ENCODE assay signal across 8 cellular contexts in the genomic region with DNA sequence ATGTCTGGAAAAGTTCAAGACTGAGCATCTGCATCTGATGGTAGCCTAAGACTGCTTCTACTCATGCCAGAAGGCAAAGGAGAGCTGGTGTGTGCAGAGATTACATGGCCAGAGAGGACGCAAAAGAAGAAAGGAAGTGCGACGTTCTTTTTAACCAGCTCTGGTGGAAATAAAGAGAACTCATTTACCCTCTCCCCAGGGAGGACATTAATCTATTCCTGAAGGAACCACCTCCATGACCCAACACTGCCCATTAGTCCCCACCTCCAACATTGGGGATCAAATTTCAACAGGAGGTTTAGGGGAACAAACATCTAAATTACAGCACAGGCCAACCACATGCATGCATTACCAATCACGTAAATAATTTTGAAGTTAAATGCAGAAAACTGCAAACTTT. TPM values are rescaled to one million over a fixed set of nuclear protein-coding genes. Genes with fewer than 3 reads are reported as not detected.
DNase-seq lines count a peak whose midpoint lies in the region; ATAC-seq, FAIRE-seq and TF ChIP-seq lines count a peak whose summit lies in the region.

No MANE protein-coding gene starts in this region.

- BruUV-seq in HCT116 (replicated peaks; lab: Mats Ljungman, UMichigan) (no TSS peak), HepG2 (replicated peaks; lab: Mats Ljungman, UMichigan) (no TSS peak)

- CTCF ChIA-PET in HCT116 (lab: Charles Lee) (interaction anchor here (3.1 kb wide), 1 partner anchor 153 kb away, joined by 10 read pairs; no protein-coding TSS in a partner anchor), HepG2 (lab: Yijun Ruan, JAX; ENCODE audit: low intra/inter-chr PET ratio, low total read pairs) (no interaction called here)

- RAD21 ChIA-PET in HCT116 (lab: Charles Lee; ENCODE audit: low non-redundant PET in 1 of 2, low total read pairs in 2 of 2, uncharacterized antibody in 2 of 2, unreplicated experiment in 2 of 2): no interaction called here

- peak overlapping the region; percentile 95 for H3K4me3 Mint-ChIP-seq in activated T-helper 2 cell treated with anti-CD3 and anti-CD28 coated beads, Interferon-gamma antibody, Interleukin-2, Interleukin-4, amounts not matched to agents 10 μg/mL and 5 μg/mL and 100 μg/mL, durations not matched to agents 14 hours and 24 hours and 36 hours (ENCODE audit: low read depth)

- no peak for TF ChIP-seq CTCF in HCT116 (IDR thresholded peaks at IDR 0.05 in 2 of 3, conservative IDR thresholded peaks at IDR 0.05 in 1 of 3; ENCODE audit: borderline replicate concordance in 1 of 3, insufficient read depth in 1 of 3, low read depth in 2 of 3, low read length in 2 of 3)
- no peak for TF ChIP-seq CTCF in HepG2 (CRISPR knock-in tag; IDR thresholded peaks at IDR 0.05)

- no peak overlapping the region for H3K9ac ChIP-seq in HCT116 (ENCODE audit: low read length)
- H3K9ac ChIP-seq in HepG2 (ENCODE audit: insufficient read depth, low read depth, low read length): peak overlapping the region; percentile 75; the same call in 1 of the 2 replicates

- peak overlapping the region; percentile 98 for H3K27ac Mint-ChIP-seq in activated T-helper 2 cell treated with anti-CD3 and anti-CD28 coated beads, Interferon-gamma antibody, Interleukin-2, Interleukin-4, amounts not matched to agents 10 μg/mL and 5 μg/mL and 100 μg/mL, durations not matched to agents 14 hours and 24 hours and 36 hours

- H3K27me3 ChIP-seq in ACC112 (ENCODE audit: insufficient read depth, low read length): no peaks in the 10 kb centered on the region
- no peaks in the 10 kb centered on the region for H3K27me3 ChIP-seq in HCT116 (ENCODE audit: insufficient read depth, low read length)
- H3K27me3 ChIP-seq in HepG2 (ENCODE audit: control insufficient read depth in 1 of 2, insufficient read depth in 2 of 2, low read length in 2 of 2): no peaks in the 10 kb centered on the region; a peak in 1 of 5 replicates

- 85% methylated on average over 4 of the region's 4 CpGs for WGBS in HepG2 (ENCODE audit: low lambda C conversion rate)

- H3K9me2 ChIP-seq in HCT116 (ENCODE audit: insufficient read depth): no peaks in the 10 kb centered on the region

- H3K36me3 ChIP-seq in ACC112 (ENCODE audit: insufficient read depth, low read length) (0 out of 2 replicates have a peak, but pooled peaks cover under 1% of the 10 kb centered on the region), HCT116 (ENCODE audit: control insufficient read depth in 1 of 2, insufficient read depth in 2 of 2, low read length in 2 of 2) (no peaks in the 10 kb centered on the region), HepG2 (replicated peaks in 1 of 2; ENCODE audit: control insufficient read depth in 1 of 2, insufficient read depth in 2 of 2, low read length in 2 of 2) (no peaks in the 10 kb centered on the region)

- H3K9me3 ChIP-seq in HCT116 (ENCODE audit: control insufficient read depth in 1 of 2, insufficient read depth in 1 of 2, low read depth in 1 of 2, low read length in 2 of 2): no peaks in the 10 kb centered on the region
- no peaks in the 10 kb centered on the region for H3K9me3 ChIP-seq in HepG2 (ENCODE audit: low read length)

- H3K4me1 ChIP-seq in ACC112 (ENCODE audit: control insufficient read depth, insufficient read depth, low read length, unreplicated experiment) (peaks cover 8% of the 10 kb centered on the region), HCT116 (ENCODE audit: control insufficient read depth in 1 of 2, insufficient read depth in 2 of 2, low read length in 2 of 2) (peaks cover 9 to 20% of the 10 kb centered on the region in 2 experiments; a peak in 3 of 4 replicates), HepG2 (ENCODE audit: insufficient read depth, low read length) (peaks cover 14% of the 10 kb centered on the region)

- TF ChIP-seq POLR2A in HCT116 (IDR thresholded peaks at IDR 0.05; ENCODE audit: borderline replicate concordance, extremely low read depth, insufficient read depth, insufficient read length): no peak
- TF ChIP-seq POLR2A in HepG2 (IDR thresholded peaks at IDR 0.05; ENCODE audit: insufficient read depth in 1 of 2, low read depth in 2 of 2, low read length in 2 of 2): no peak

- peaks cover 35% of the 10 kb centered on the region for H3K79me2 ChIP-seq in ACC112 (ENCODE audit: control insufficient read depth, insufficient read depth, low read length, unreplicated experiment)
- peaks cover 38% of the 10 kb centered on the region for H3K79me2 ChIP-seq in HCT116 (ENCODE audit: insufficient read depth, low read length)
- peaks cover 32% of the 10 kb centered on the region for H3K79me2 ChIP-seq in HepG2 (ENCODE audit: insufficient read depth, low read length)

- POLR2A ChIA-PET in HCT116 (lab: Charles Lee): interaction anchor here (2.1 kb wide), 1 partner anchor 9 kb away, joined by 13 read pairs; no protein-coding TSS in a partner anchor
- POLR2A ChIA-PET in HepG2 (lab: Yijun Ruan, JAX): interaction anchor here (2.1 to 3.3 kb wide), 2 partner anchors 9 to 108 kb away, joined by 16 to 39 read pairs; partner anchors contain the start of gene STAG1

- H3K36me3 Mint-ChIP-seq in activated T-helper 2 cell treated with anti-CD3 and anti-CD28 coated beads, Interferon-gamma antibody, Interleukin-2, Interleukin-4, amounts not matched to agents 10 μg/mL and 5 μg/mL and 100 μg/mL, durations not matched to agents 14 hours and 24 hours and 36 hours (ENCODE audit: low read depth): peaks cover 40% of the 10 kb centered on the region

- H3K27ac ChIP-seq in ACC112 (ENCODE audit: low read depth, low read length): no peak overlapping the region
- H3K27ac ChIP-seq in HCT116 (ENCODE audit: low read depth, low read length): no peak overlapping the region
- H3K27ac ChIP-seq in HepG2 (ENCODE audit: extremely low read length, insufficient read depth, low read length): no peak overlapping the region

- in situ Hi-C loops in HepG2 (cut with HindIII; ENCODE audit: extremely low pct_ligation_motif_present, low pct_unique_long_range_greater_than_20kb): no loop called here

- no peak for FAIRE-seq in HepG2 (lab: Jason Lieb, UNC)

- H3K27me3 Mint-ChIP-seq in activated T-helper 2 cell treated with anti-CD3 and anti-CD28 coated beads, Interferon-gamma antibody, Interleukin-2, Interleukin-4, amounts not matched to agents 10 μg/mL and 5 μg/mL and 100 μg/mL, durations not matched to agents 14 hours and 24 hours and 36 hours (ENCODE audit: low read depth): no peaks in the 10 kb centered on the region

- H4K20me1 ChIP-seq in HCT116 (ENCODE audit: insufficient read depth): peaks cover 3% of the 10 kb centered on the region; the same call in 1 of the 2 replicates
- no peaks in the 10 kb centered on the region; the same call in 1 of the 2 replicates for H4K20me1 ChIP-seq in HepG2 (ENCODE audit: insufficient read depth, low read length)

- no peak for ATAC-seq in HCT116
- ATAC-seq in HepG2: no peak
- ATAC-seq in GM21529 (IDR thresholded peaks at IDR 0.05; ENCODE audit: unreplicated experiment): no peak

- intact Hi-C loops in HCT116 (cut with micrococcal nuclease): loop anchor here (5.0 kb wide), 1 partner anchor 97 kb away; the partner anchor contains the start of gene IL20RB
- intact Hi-C loops in activated T-helper 2 cell treated with anti-CD3 and anti-CD28 coated beads, Interferon-gamma antibody, Interleukin-2, Interleukin-4, amounts not matched to agents 10 μg/mL and 5 μg/mL and 100 μg/mL, durations not matched to agents 14 hours and 24 hours and 36 hours (cut with micrococcal nuclease): loop anchor here (5.0 kb wide), 3 partner anchors 37 to 783 kb away; no protein-coding TSS in a partner anchor
- intact Hi-C loops in HepG2 (cut with micrococcal nuclease; ENCODE audit: unreplicated experiment): loop anchor here (5.0 kb wide), 2 partner anchors 92 to 783 kb away; no protein-coding TSS in a partner anchor

- H2AFZ ChIP-seq in ACC112 (ENCODE audit: low read length, unreplicated experiment): no peak overlapping the region
- no peak overlapping the region for H2AFZ ChIP-seq in HCT116 (ENCODE audit: low read depth, low read length, poor library complexity, severe bottlenecking)
- no peak overlapping the region for H2AFZ ChIP-seq in HepG2 (ENCODE audit: low read length)

- H3K9me3 Mint-ChIP-seq in activated T-helper 2 cell treated with anti-CD3 and anti-CD28 coated beads, Interferon-gamma antibody, Interleukin-2, Interleukin-4, amounts not matched to agents 10 μg/mL and 5 μg/mL and 100 μg/mL, durations not matched to agents 14 hours and 24 hours and 36 hours: no peaks in the 10 kb centered on the region

- TF ChIP-seq RAD21 in HCT116 (IDR thresholded peaks at IDR 0.05; ENCODE audit: low read depth) (no peak), HepG2 (CRISPR knock-in tag; IDR thresholded peaks at IDR 0.05) (no peak)

- no peak for TF ChIP-seq EP300 in HepG2 (IDR thresholded peaks at IDR 0.05; ENCODE audit: low read depth in 2 of 2, low read length in 2 of 2)
- no peak for TF ChIP-seq EP300 in HepG2 (CRISPR knock-in tag; IDR thresholded peaks at IDR 0.05; ENCODE audit: borderline replicate concordance)

- DNase-seq in HCT116 (ENCODE audit: low read depth, low spot score): no peak
- DNase-seq in activated T-helper 2 cell treated with anti-CD3 and anti-CD28 coated beads, Interferon-gamma antibody, Interleukin-2, Interleukin-4, amounts not matched to agents 10 μg/mL and 5 μg/mL and 100 μg/mL, durations not matched to agents 14 hours and 24 hours and 36 hours (ENCODE audit: low spot score): no peak
- DNase-seq in HepG2 (ENCODE audit: low spot score): no peak
- DNase-seq in Ammon's horn (ENCODE audit: low spot score): no peak
- no peak for DNase-seq in cortex of kidney (lab: John Stamatoyannopoulos, UW)
- no peak for DNase-seq in AG20443 (ENCODE audit: low spot score)

- H3K4me2 ChIP-seq in HCT116 (ENCODE audit: low read length) (peak overlapping the region; percentile 99), HepG2 (ENCODE audit: low read depth, low read length) (peak overlapping the region; percentile 97)

- H3K4me3 ChIP-seq in ACC112 (ENCODE audit: low read depth, low read length): peak overlapping the region; percentile 99
- H3K4me3 ChIP-seq in HCT116 (replicated peaks in 1 of 2; ENCODE audit: low read depth in 1 of 2, low read length in 2 of 2): peak overlapping the region; percentile 89 to 97
- H3K4me3 ChIP-seq in HepG2 (replicated peaks in 1 of 3; ENCODE audit: insufficient read depth in 1 of 3, low read depth in 2 of 3, low read length in 3 of 3): peak overlapping the region in 1 of 3 experiments; percentile 88; a peak in 2 of 6 replicates

- peaks cover 41% of the 10 kb centered on the region for H3K4me1 Mint-ChIP-seq in activated T-helper 2 cell treated with anti-CD3 and anti-CD28 coated beads, Interferon-gamma antibody, Interleukin-2, Interleukin-4, amounts not matched to agents 10 μg/mL and 5 μg/mL and 100 μg/mL, durations not matched to agents 14 hours and 24 hours and 36 hours (ENCODE audit: low read depth)

RNA-seq across cellular contexts. Expression of gene NCK1, which starts 1.5 kb away (rescaled TPM):
- total RNA-seq in HCT116 (2021; ENCODE audit: unreplicated experiment): 25.6 TPM
- polyA plus RNA-seq in HCT116 (2012): 15.5 and 16.4 TPM in 2 replicates
- total RNA-seq in activated T-helper 2 cell treated with anti-CD3 and anti-CD28 coated beads, Interferon-gamma antibody, Interleukin-2, Interleukin-4, amounts not matched to agents 10 μg/mL and 5 μg/mL and 100 μg/mL, durations not matched to agents 14 hours and 24 hours and 36 hours: 40.2 and 41.9 TPM in 2 replicates
- 30.4 and 51.0 TPM in 2 replicates for total RNA-seq in HepG2 (2016; rRNA removed; fragmentation: Illumina TruSeq; extraction: Trizol)
- 8.3 and 17.1 TPM in 2 replicates for total RNA-seq in HepG2 (2016; cell fraction: cytosol; rRNA removed; fragmentation: Illumina TruSeq; extraction: Trizol; ENCODE audit: low read depth)
- 35.7 and 48.8 TPM in 2 replicates for total RNA-seq in HepG2 (2016; cell fraction: insoluble cytoplasmic fraction; rRNA removed; fragmentation: Illumina TruSeq; extraction: Trizol)
- 21.3 and 25.2 TPM in 2 replicates for total RNA-seq in HepG2 (2016; cell fraction: membrane; rRNA removed; fragmentation: Illumina TruSeq; extraction: Trizol)
- 27.2 and 29.5 TPM in 2 replicates for total RNA-seq in HepG2 (2016; cell fraction: nucleus; rRNA removed; fragmentation: Illumina TruSeq; extraction: Trizol)
- polyA plus RNA-seq in HepG2 (2011; rRNA removed): 11.0 and 14.7 TPM in 2 replicates
- 6.2 and 9.9 TPM in 2 replicates for polyA plus RNA-seq in HepG2 (2011; cell fraction: cytosol; rRNA removed)
- 6.5 and 6.9 TPM in 2 replicates for polyA plus RNA-seq in HepG2 (2011; cell fraction: nucleus; rRNA removed)
- 16.0 and 17.6 TPM in 2 replicates for polyA plus RNA-seq in HepG2 (2012)
- polyA plus RNA-seq in HepG2 (2016; cell fraction: cytosol; fragmentation: Illumina TruSeq; extraction: Trizol; ENCODE audit: low read depth): 4.2 and 6.7 TPM in 2 replicates
- polyA plus RNA-seq in HepG2 (2016; cell fraction: insoluble cytoplasmic fraction; fragmentation: Illumina TruSeq; extraction: Trizol; ENCODE audit: low read depth): 45.9 and 47.3 TPM in 2 replicates
- 9.9 and 12.4 TPM in 2 replicates for polyA plus RNA-seq in HepG2 (2016; cell fraction: membrane; fragmentation: Illumina TruSeq; extraction: Trizol; ENCODE audit: low read depth)
- polyA plus RNA-seq in HepG2 (2016; cell fraction: nucleus; fragmentation: Illumina TruSeq; extraction: Trizol; ENCODE audit: insufficient read depth, low read depth): 17.3 and 21.6 TPM in 2 replicates
- polyA minus RNA-seq in HepG2 (2011; rRNA and poly(A)+ RNA removed; ENCODE audit: low replicate concordance): 8.7 and 12.3 TPM in 2 replicates
- 13.4 and 16.2 TPM in 2 replicates for polyA minus RNA-seq in HepG2 (2011; cell fraction: cytosol; rRNA and poly(A)+ RNA removed)
- polyA minus RNA-seq in HepG2 (2011; cell fraction: nucleus; rRNA and poly(A)+ RNA removed): 51.5 and 57.7 TPM in 2 replicates

RNA-seq across cellular contexts. Expression of gene SLC35G2, which starts 41.6 kb away (rescaled TPM):
- total RNA-seq in HCT116 (2021; ENCODE audit: unreplicated experiment) (3.3 TPM), HepG2 (2016; rRNA removed; fragmentation: Illumina TruSeq; extraction: Trizol) (4.2 and 7.6 TPM in 2 replicates)
- 2.8 and 2.9 TPM in 2 replicates for polyA plus RNA-seq in HCT116 (2012)
- total RNA-seq in activated T-helper 2 cell treated with anti-CD3 and anti-CD28 coated beads, Interferon-gamma antibody, Interleukin-2, Interleukin-4, amounts not matched to agents 10 μg/mL and 5 μg/mL and 100 μg/mL, durations not matched to agents 14 hours and 24 hours and 36 hours: 7.3 and 7.7 TPM in 2 replicates
- total RNA-seq in HepG2 (2016; cell fraction: cytosol; rRNA removed; fragmentation: Illumina TruSeq; extraction: Trizol; ENCODE audit: low read depth): 2.3 and 2.7 TPM in 2 replicates
- 4.5 and 6.6 TPM in 2 replicates for total RNA-seq in HepG2 (2016; cell fraction: insoluble cytoplasmic fraction; rRNA removed; fragmentation: Illumina TruSeq; extraction: Trizol)
- total RNA-seq in HepG2 (2016; cell fraction: membrane; rRNA removed; fragmentation: Illumina TruSeq; extraction: Trizol): 5.0 and 5.3 TPM in 2 replicates
- 7.8 and 11.3 TPM in 2 replicates for total RNA-seq in HepG2 (2016; cell fraction: nucleus; rRNA removed; fragmentation: Illumina TruSeq; extraction: Trizol)
- polyA plus RNA-seq in HepG2 (2011; rRNA removed): 10.3 and 10.7 TPM in 2 replicates
- 4.8 and 10.3 TPM in 2 replicates for polyA plus RNA-seq in HepG2 (2011; cell fraction: cytosol; rRNA removed)
- 8.3 and 11.0 TPM in 2 replicates for polyA plus RNA-seq in HepG2 (2011; cell fraction: nucleus; rRNA removed)
- polyA plus RNA-seq in HepG2 (2012): 10.6 and 13.1 TPM in 2 replicates
- 1.1 TPM in 2 replicates for polyA plus RNA-seq in HepG2 (2016; cell fraction: cytosol; fragmentation: Illumina TruSeq; extraction: Trizol; ENCODE audit: low read depth)
- 3.3 and 3.4 TPM in 2 replicates for polyA plus RNA-seq in HepG2 (2016; cell fraction: insoluble cytoplasmic fraction; fragmentation: Illumina TruSeq; extraction: Trizol; ENCODE audit: low read depth)
- polyA plus RNA-seq in HepG2 (2016; cell fraction: membrane; fragmentation: Illumina TruSeq; extraction: Trizol; ENCODE audit: low read depth): 1.4 and 1.9 TPM in 2 replicates
- polyA plus RNA-seq in HepG2 (2016; cell fraction: nucleus; fragmentation: Illumina TruSeq; extraction: Trizol; ENCODE audit: insufficient read depth, low read depth): 14.6 and 16.3 TPM in 2 replicates
- 5.3 and 12.2 TPM in 2 replicates for polyA minus RNA-seq in HepG2 (2011; rRNA and poly(A)+ RNA removed; ENCODE audit: low replicate concordance)
- polyA minus RNA-seq in HepG2 (2011; cell fraction: cytosol; rRNA and poly(A)+ RNA removed): 3.6 and 5.6 TPM in 2 replicates
- polyA minus RNA-seq in HepG2 (2011; cell fraction: nucleus; rRNA and poly(A)+ RNA removed): 8.5 and 9.3 TPM in 2 replicates
